1 cellular context compared by ENCODE assay signal in genomic region chr3:53346922-53347260, GRCh38.
TF ChIP-seq lines count a peak whose summit lies in the region.

No MANE protein-coding gene starts in this region.

TF ChIP-seq in H1, 55 proteins besides CTCF, POLR2A, EP300 and RAD21:
- no peak for TF ChIP-seq SIRT6 (IDR thresholded peaks at IDR 0.05; ENCODE audit: low read length)
- TF ChIP-seq HDAC6 (IDR thresholded peaks at IDR 0.05; ENCODE audit: low read depth, low read length): no peak
- no peak for TF ChIP-seq SRF (IDR thresholded peaks at IDR 0.05; ENCODE audit: low read depth, low read length)
- no peak for TF ChIP-seq PHF8 (conservative IDR thresholded peaks at IDR 0.05; ENCODE audit: low read depth, low read length)
- TF ChIP-seq SP1 (IDR thresholded peaks at IDR 0.05; ENCODE audit: low read depth, low read length): no peak
- no peak for TF ChIP-seq E2F6 (IDR thresholded peaks at IDR 0.05)
- no peak for TF ChIP-seq SAP30 (IDR thresholded peaks at IDR 0.05; ENCODE audit: insufficient read depth, insufficient replicate concordance, low read length)
- TF ChIP-seq TAF7 (optimal IDR thresholded peaks at IDR 0.05; ENCODE audit: borderline replicate concordance, low read depth, low read length): no peak
- no peak for TF ChIP-seq TCF12 (IDR thresholded peaks at IDR 0.05; ENCODE audit: low read depth, low read length)
- no peak for TF ChIP-seq USF2 (IDR thresholded peaks at IDR 0.05; ENCODE audit: low read length)
- TF ChIP-seq KDM1A (IDR thresholded peaks at IDR 0.05; ENCODE audit: borderline replicate concordance, low read length): no peak
- TF ChIP-seq SUZ12 (IDR thresholded peaks at IDR 0.05; ENCODE audit: low read length): no peak
- TF ChIP-seq ASH2L (IDR thresholded peaks at IDR 0.05; ENCODE audit: low read length): no peak
- TF ChIP-seq TBP (IDR thresholded peaks at IDR 0.05; ENCODE audit: low read depth, low read length): no peak
- no peak for TF ChIP-seq GTF2F1 (IDR thresholded peaks at IDR 0.05; ENCODE audit: borderline replicate concordance, low read depth, low read length)
- no peak for TF ChIP-seq BCL11A (IDR thresholded peaks at IDR 0.05; ENCODE audit: low read depth in 2 of 2, low read length in 2 of 2)
- no peak for TF ChIP-seq CBX5 (IDR thresholded peaks at IDR 0.05; ENCODE audit: low read depth, low read length)
